ENCODE assay signal across 35 cellular contexts in genomic region chr16:78383118-78383517, GRCh38.
DNase-seq lines count a peak whose midpoint lies in the region; ATAC-seq, FAIRE-seq and TF ChIP-seq lines count a peak whose summit lies in the region.
"Had no signal": no experiment of that assay in that cellular context is flagged by ENCODE, and none has a peak within 500 bp of the region (broad histone marks: within the 10 kb centered on the region; RNA-seq: fewer than 3 reads in every experiment).

No MANE protein-coding gene starts in this region.

- no peak overlapping the region for H3K27ac ChIP-seq in HepG2 (ENCODE audit: extremely low read length, insufficient read depth, low read length)
- no peak overlapping the region for H3K27ac ChIP-seq in right lobe of liver
- no peak overlapping the region for H3K27ac ChIP-seq in HEK293 (ENCODE audit: extremely low read depth, low read depth, low read length)
- H3K27ac ChIP-seq: 22Rv1; A549; BLaER1; BLaER1 treated with 17β-estradiol and CSF1 and Interleukin-3, amounts not matched to agents 10 nM and 100 nM; C4-2B had no signal

- WGBS in HepG2 (ENCODE audit: low lambda C conversion rate): 80% methylated on average over 2 of the region's 2 CpGs
- WGBS in right lobe of liver (ENCODE audit: insufficient coverage, low coverage, low lambda C conversion rate, missing lambda C conversion rate): 73% methylated on average over 2 of the region's 2 CpGs

- in situ Hi-C loops in HepG2 (cut with HindIII; ENCODE audit: extremely low pct_ligation_motif_present, low pct_unique_long_range_greater_than_20kb): no loop called here

- FAIRE-seq in HepG2 (lab: Jason Lieb, UNC): peak; percentile 42
- FAIRE-seq: A204.1, A549, D721Med had no signal

- CTCF ChIA-PET in HepG2 (lab: Yijun Ruan, JAX; ENCODE audit: low intra/inter-chr PET ratio, low total read pairs): no interaction called here
- CTCF ChIA-PET in HEK293 (lab: Yijun Ruan, JAX): no interaction called here
- CTCF ChIA-PET in WTC11 (lab: Charles Lee): no interaction called here

- no peak overlapping the region for H2AFZ ChIP-seq in HepG2 (ENCODE audit: low read length)

- H3K4me1 Mint-ChIP-seq in WTC11: peaks cover 16% of the 10 kb centered on the region
- H3K4me1 Mint-ChIP-seq: B cell; CD14-positive monocyte; CD4-positive, alpha-beta memory T cell; CD4-positive, CD25-positive, alpha-beta regulatory T cell; CD8-positive, alpha-beta memory T cell had no signal

- no peaks in the 10 kb centered on the region for H3K79me2 ChIP-seq in HepG2 (ENCODE audit: insufficient read depth, low read length)

- no peaks in the 10 kb centered on the region for H3K36me3 ChIP-seq in HepG2 (replicated peaks in 1 of 2; ENCODE audit: control insufficient read depth in 1 of 2, insufficient read depth in 2 of 2, low read length in 2 of 2)
- H3K36me3 ChIP-seq in right lobe of liver: no peaks in the 10 kb centered on the region
- H3K36me3 ChIP-seq in HEK293 (ENCODE audit: control insufficient read depth in 2 of 2, insufficient read depth in 1 of 2, low read length in 2 of 2): no peaks in the 10 kb centered on the region
- H3K36me3 ChIP-seq: BE2C, BLaER1 had no signal

- H3K9me3 Mint-ChIP-seq in WTC11: peaks cover 14% of the 10 kb centered on the region
- H3K9me3 Mint-ChIP-seq: CD4-positive, alpha-beta T cell; CD8-positive, alpha-beta T cell had no signal

- no TSS peak for BruUV-seq in HepG2 (replicated peaks; lab: Mats Ljungman, UMichigan)

- H3K4me3 ChIP-seq in HepG2 (replicated peaks in 1 of 3; ENCODE audit: insufficient read depth in 1 of 3, low read depth in 2 of 3, low read length in 3 of 3): no peak overlapping the region
- no peak overlapping the region for H3K4me3 ChIP-seq in right lobe of liver
- no peak overlapping the region for H3K4me3 ChIP-seq in HEK293 (ENCODE audit: low read depth, low read length)
- H3K4me3 ChIP-seq: A549; BLaER1; BLaER1 treated with 17β-estradiol and CSF1 and Interleukin-3, amounts not matched to agents 10 nM and 100 nM had no signal

- H3K27me3 Mint-ChIP-seq in WTC11 (ENCODE audit: low read depth): no peaks in the 10 kb centered on the region
- H3K27me3 Mint-ChIP-seq: B cell; CD4-positive, alpha-beta memory T cell; CD4-positive, alpha-beta T cell; CD4-positive, CD25-positive, alpha-beta regulatory T cell; CD8-positive, alpha-beta memory T cell had no signal

- H3K27ac Mint-ChIP-seq in WTC11: peak overlapping the region; percentile 3; the same call in 1 of the 2 replicates
- H3K27ac Mint-ChIP-seq: B cell; CD14-positive monocyte; CD4-positive, alpha-beta memory T cell; CD4-positive, alpha-beta T cell; CD4-positive, CD25-positive, alpha-beta regulatory T cell; CD8-positive, alpha-beta memory T cell; CD8-positive, alpha-beta T cell had no signal

- H3K4me3 Mint-ChIP-seq in WTC11: no peak overlapping the region
- H3K4me3 Mint-ChIP-seq: B cell; CD14-positive monocyte; CD4-positive, alpha-beta memory T cell; CD4-positive, alpha-beta T cell; CD4-positive, CD25-positive, alpha-beta regulatory T cell; CD8-positive, alpha-beta memory T cell; CD8-positive, alpha-beta T cell had no signal

- no peak for DNase-seq in HepG2 (ENCODE audit: low spot score)
- DNase-seq in right lobe of liver: no peak
- no peak for DNase-seq in WTC11 (ENCODE audit: low spot score)
- DNase-seq in ureter (ENCODE audit: low spot score): no peak
- no peak for DNase-seq in DMS 273 (lab: John Stamatoyannopoulos, UW; ENCODE audit: unreplicated experiment)
- DNase-seq: 8988T; ACHN; AML-193; BE2C; C1 segment of cervical spinal cord; Caco-2; Calu3; CD4-positive, alpha-beta memory T cell; CD4-positive, alpha-beta T cell; CD4-positive, CD25-positive, alpha-beta regulatory T cell; CD8-positive, alpha-beta memory T cell; CD8-positive, alpha-beta T cell; COR-L47; DMS 273 treated with DMSO at 0.1 percent for 48 hours; DMS153; DMS53; DMS79; DMS79 treated with DMSO at 0.1 percent for 48 hours; DND-41; EL had no signal

- TF ChIP-seq CTCF in HepG2 (CRISPR knock-in tag; IDR thresholded peaks at IDR 0.05) (no peak), right lobe of liver (IDR thresholded peaks at IDR 0.05) (no peak), HEK293 (tag by site-specific recombination; IDR thresholded peaks at IDR 0.05) (no peak), WTC11 (IDR thresholded peaks at IDR 0.05) (no peak)

- no peaks in the 10 kb centered on the region for H4K20me1 ChIP-seq in HepG2 (ENCODE audit: insufficient read depth, low read length)
- H4K20me1 ChIP-seq: BLaER1; BLaER1 treated with 17β-estradiol and CSF1 and Interleukin-3, amounts not matched to agents 10 nM and 100 nM had no signal

- POLR2A ChIA-PET in HepG2 (lab: Yijun Ruan, JAX): no interaction called here
- POLR2A ChIA-PET in HEK293 (lab: Yijun Ruan, JAX): no interaction called here
- POLR2A ChIA-PET in WTC11 (lab: Charles Lee): no interaction called here

- H3K4me1 ChIP-seq in HepG2 (ENCODE audit: insufficient read depth, low read length) (no peaks in the 10 kb centered on the region), right lobe of liver (no peaks in the 10 kb centered on the region), HEK293 (ENCODE audit: control insufficient read depth, insufficient read depth, low read length) (no peaks in the 10 kb centered on the region)
- H3K4me1 ChIP-seq: A549; BE2C; BLaER1; BLaER1 treated with 17β-estradiol and CSF1 and Interleukin-3, amounts not matched to agents 10 nM and 100 nM; Caco-2 had no signal

- H3K4me2 ChIP-seq in HepG2 (ENCODE audit: low read depth, low read length): no peak overlapping the region
- H3K4me2 ChIP-seq: A549; BLaER1; BLaER1 treated with 17β-estradiol and CSF1 and Interleukin-3, amounts not matched to agents 10 nM and 100 nM had no signal

- H3K9me3 ChIP-seq in HepG2 (ENCODE audit: low read length) (no peaks in the 10 kb centered on the region), right lobe of liver (no peaks in the 10 kb centered on the region), HEK293 (ENCODE audit: control insufficient read depth, insufficient read depth, low read depth, low read length) (no peaks in the 10 kb centered on the region)
- H3K9me3 ChIP-seq: A549; BE2C; BLaER1; BLaER1 treated with 17β-estradiol and CSF1 and Interleukin-3, amounts not matched to agents 10 nM and 100 nM; Caco-2 had no signal

- no peak overlapping the region for H3K9ac ChIP-seq in HepG2 (ENCODE audit: insufficient read depth, low read depth, low read length)
- H3K9ac ChIP-seq: BLaER1; BLaER1 treated with 17β-estradiol and CSF1 and Interleukin-3, amounts not matched to agents 10 nM and 100 nM had no signal

- no peak for TF ChIP-seq EP300 in HepG2 (IDR thresholded peaks at IDR 0.05; ENCODE audit: low read depth in 2 of 2, low read length in 2 of 2)
- TF ChIP-seq EP300 in HepG2 (CRISPR knock-in tag; IDR thresholded peaks at IDR 0.05; ENCODE audit: borderline replicate concordance): no peak

- intact Hi-C loops in HepG2 (cut with micrococcal nuclease; ENCODE audit: unreplicated experiment) (no loop called here), right lobe of liver (cut with DNase I) (no loop called here)

- no peak for TF ChIP-seq RAD21 in HepG2 (CRISPR knock-in tag; IDR thresholded peaks at IDR 0.05)

- TF ChIP-seq POLR2A in HepG2 (IDR thresholded peaks at IDR 0.05; ENCODE audit: insufficient read depth in 1 of 2, low read depth in 2 of 2, low read length in 2 of 2) (no peak), right lobe of liver (IDR thresholded peaks at IDR 0.05) (no peak)

- ATAC-seq in HepG2 (no peak), right lobe of liver (no peak), WTC11 (no peak)
- ATAC-seq: A549; CD8-positive, alpha-beta T cell had no signal

- no peaks in the 10 kb centered on the region for H3K36me3 Mint-ChIP-seq in WTC11

- no peaks in the 10 kb centered on the region for H3K27me3 ChIP-seq in HepG2 (ENCODE audit: control insufficient read depth in 1 of 2, insufficient read depth in 2 of 2, low read length in 2 of 2)
- H3K27me3 ChIP-seq in right lobe of liver: no peaks in the 10 kb centered on the region
- H3K27me3 ChIP-seq: BE2C; BLaER1; BLaER1 treated with 17β-estradiol and CSF1 and Interleukin-3, amounts not matched to agents 10 nM and 100 nM had no signal

TF ChIP-seq in HepG2, 621 proteins besides CTCF, POLR2A, EP300 and RAD21:
- TF ChIP-seq ZNF652 (CRISPR knock-in tag; IDR thresholded peaks at IDR 0.05; ENCODE audit: borderline replicate concordance, low read depth) (no peak), SOX13 (IDR thresholded peaks at IDR 0.05) (no peak), SOX13 (CRISPR knock-in tag; conservative IDR thresholded peaks at IDR 0.05 in 1 of 2, IDR thresholded peaks at IDR 0.05 in 1 of 2) (no peak), RARG (CRISPR knock-in tag; IDR thresholded peaks at IDR 0.05; ENCODE audit: low read depth) (no peak), ZBTB7B (CRISPR knock-in tag; IDR thresholded peaks at IDR 0.05) (no peak), ZNF124 (CRISPR knock-in tag; IDR thresholded peaks at IDR 0.05) (no peak), ASH2L (IDR thresholded peaks at IDR 0.05; ENCODE audit: insufficient read length, low read depth, low read length) (no peak)
TF ChIP-seq in HepG2: peak in this region for 0.

TF ChIP-seq in HEK293, 187 proteins besides CTCF, POLR2A, EP300 and RAD21:
- TF ChIP-seq ZNF529 (tag by site-specific recombination; IDR thresholded peaks at IDR 0.05; ENCODE audit: insufficient replicate concordance): peak; percentile 96
- no peak for TF ChIP-seq ZNF501 (tag by site-specific recombination; IDR thresholded peaks at IDR 0.05)

TF ChIP-seq in WTC11, 78 proteins besides CTCF, POLR2A, EP300 and RAD21 (continues in another document):
- TF ChIP-seq ZBTB21 (CRISPR knock-in tag; IDR thresholded peaks at IDR 0.05; ENCODE audit: borderline replicate concordance) (no peak), FOXJ3 (CRISPR knock-in tag; IDR thresholded peaks at IDR 0.05; ENCODE audit: borderline replicate concordance) (no peak), ZNF219 (CRISPR knock-in tag; IDR thresholded peaks at IDR 0.05; ENCODE audit: borderline replicate concordance) (no peak)
- TF ChIP-seq, protein P1, sequence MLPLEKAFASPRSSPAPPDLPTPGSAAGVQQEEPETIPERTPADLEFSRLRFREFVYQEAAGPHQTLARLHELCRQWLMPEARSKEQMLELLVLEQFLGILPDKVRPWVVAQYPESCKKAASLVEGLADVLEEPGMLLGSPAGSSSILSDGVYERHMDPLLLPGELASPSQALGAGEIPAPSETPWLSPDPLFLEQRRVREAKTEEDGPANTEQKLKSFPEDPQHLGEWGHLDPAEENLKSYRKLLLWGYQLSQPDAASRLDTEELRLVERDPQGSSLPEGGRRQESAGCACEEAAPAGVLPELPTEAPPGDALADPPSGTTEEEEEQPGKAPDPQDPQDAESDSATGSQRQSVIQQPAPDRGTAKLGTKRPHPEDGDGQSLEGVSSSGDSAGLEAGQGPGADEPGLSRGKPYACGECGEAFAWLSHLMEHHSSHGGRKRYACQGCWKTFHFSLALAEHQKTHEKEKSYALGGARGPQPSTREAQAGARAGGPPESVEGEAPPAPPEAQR (CRISPR knock-in tag; IDR thresholded peaks at IDR 0.05): no peak
- TF ChIP-seq, protein P2, sequence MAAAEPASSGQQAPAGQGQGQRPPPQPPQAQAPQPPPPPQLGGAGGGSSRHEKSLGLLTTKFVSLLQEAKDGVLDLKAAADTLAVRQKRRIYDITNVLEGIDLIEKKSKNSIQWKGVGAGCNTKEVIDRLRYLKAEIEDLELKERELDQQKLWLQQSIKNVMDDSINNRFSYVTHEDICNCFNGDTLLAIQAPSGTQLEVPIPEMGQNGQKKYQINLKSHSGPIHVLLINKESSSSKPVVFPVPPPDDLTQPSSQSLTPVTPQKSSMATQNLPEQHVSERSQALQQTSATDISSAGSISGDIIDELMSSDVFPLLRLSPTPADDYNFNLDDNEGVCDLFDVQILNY (CRISPR knock-in tag; IDR thresholded peaks at IDR 0.05): no peak
